In the genomic region with DNA sequence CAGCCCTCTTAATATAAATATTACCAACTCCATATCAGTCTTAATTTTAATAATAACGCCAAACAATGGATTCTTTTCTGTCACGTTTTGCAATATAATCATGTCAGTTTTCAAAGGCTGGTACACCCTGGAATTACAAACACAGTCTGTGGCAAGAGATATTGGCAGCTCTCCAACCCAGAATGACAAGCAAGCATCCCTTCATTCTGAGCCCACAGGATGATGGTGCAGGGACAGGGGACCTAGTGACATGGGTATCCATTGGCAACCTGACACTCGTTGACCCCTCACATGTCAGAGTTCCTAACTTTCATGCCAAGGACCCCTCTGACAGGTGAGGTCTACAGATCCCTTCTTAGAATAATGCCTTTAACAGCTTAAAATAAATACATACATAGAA, we compare ENCODE assay signal across 12 cellular contexts.
DNase-seq lines count a peak whose midpoint lies in the region; ATAC-seq, FAIRE-seq and TF ChIP-seq lines count a peak whose summit lies in the region.
"Had no signal": no experiment of that assay in that cellular context is flagged by ENCODE, and none has a peak within 500 bp of the region (broad histone marks: within the 10 kb centered on the region; RNA-seq: fewer than 3 reads in every experiment).

No MANE protein-coding gene starts in this region.

- H3K27ac ChIP-seq in stomach, result peak overlapping the region in 3 of 5 donors; percentile 47 to 77 (median 65)
- H3K27ac ChIP-seq: RWPE1, upper lobe of right lung had no signal

- ATAC-seq in HG03432 (IDR thresholded peaks at IDR 0.05; ENCODE audit: unreplicated experiment), result no peak
- ATAC-seq: activated naive CD8-positive, alpha-beta T cell treated with anti-CD3 and anti-CD28 coated beads, Interleukin-2, amount 50 U/mL, for 24 hours; upper lobe of right lung had no signal

- no peaks in the 10 kb centered on the region for H3K9me3 ChIP-seq in stomach
- H3K9me3 ChIP-seq: upper lobe of right lung had no signal

- H3K27me3 ChIP-seq in bronchial epithelial cell (ENCODE audit: control insufficient read depth, insufficient read depth, low read length) (no peaks in the 10 kb centered on the region), stomach (no peaks in the 10 kb centered on the region)
- H3K27me3 ChIP-seq: upper lobe of right lung had no signal

- TF ChIP-seq CTCF in bronchial epithelial cell (IDR thresholded peaks at IDR 0.05; ENCODE audit: insufficient read depth, low read length, severe bottlenecking), result no peak
- TF ChIP-seq CTCF in stomach (IDR thresholded peaks at IDR 0.05), result no peak

- peaks cover 11 to 63% (median 40%) of the 10 kb centered on the region in 4 donors for H3K4me1 ChIP-seq in stomach
- H3K4me1 ChIP-seq: upper lobe of right lung had no signal

- 18 to 32% (median 28%) methylated on average over 3 of the region's 3 CpGs for WGBS in stomach, 5 donors

- intact Hi-C loops in stomach (cut with DNase I; ENCODE audit: low total_unique reads), result no loop called here

- FAIRE-seq in bronchial epithelial cell (lab: Jason Lieb, UNC), result no peak

- H3K36me3 ChIP-seq in bronchial epithelial cell (ENCODE audit: control insufficient read depth, insufficient read depth, low read length) (no peaks in the 10 kb centered on the region), stomach (no peaks in the 10 kb centered on the region)
- H3K36me3 ChIP-seq: upper lobe of right lung had no signal

- TF ChIP-seq EP300 in stomach (IDR thresholded peaks at IDR 0.05), result no peak

- DNase-seq in NCI-H82 (lab: John Stamatoyannopoulos, UW) (peak; percentile 48), NCI-H82 treated with DMSO at 0.1 percent for 48 hours (lab: John Stamatoyannopoulos, UW; ENCODE audit: unreplicated experiment) (no peak), NCI-H2227 treated with DMSO at 0.1 percent for 48 hours (lab: John Stamatoyannopoulos, UW) (peak; percentile 18), bronchial epithelial cell (ENCODE audit: low read depth) (peak; percentile 40), stomach (no peak), putamen (ENCODE audit: low spot score) (no peak)
- no peak for DNase-seq in activated CD4-positive, alpha-beta T cell treated with anti-CD3 and anti-CD28 coated beads, Interleukin-2, amount 50 U/mL, for 1 hour
- DNase-seq: activated CD4-positive, alpha-beta memory T cell treated with anti-CD3 and anti-CD28 coated beads for 36 hours; activated naive CD8-positive, alpha-beta T cell treated with anti-CD3 and anti-CD28 coated beads, Interleukin-2, amount 50 U/mL, for 24 hours; upper lobe of right lung had no signal

- no peak overlapping the region for H3K4me3 ChIP-seq in bronchial epithelial cell (ENCODE audit: low read depth, low read length)
- H3K4me3 ChIP-seq in stomach, result no peak overlapping the region
- H3K4me3 ChIP-seq: upper lobe of right lung had no signal

- no peak for TF ChIP-seq POLR2A in stomach (IDR thresholded peaks at IDR 0.05)

Comparison
In these comparisons a context has a peak if more than half of its experiments do, and no peak if none do; other contexts are left out.
1. DNase-seq: peak in NCI-H82 (single experiment), NCI-H2227 treated with DMSO at 0.1 percent for 48 hours (single experiment) and bronchial epithelial cell (single experiment); none in NCI-H82 treated with DMSO at 0.1 percent for 48 hours (single experiment), stomach (single experiment), putamen (single experiment) and activated CD4-positive, alpha-beta T cell treated with anti-CD3 and anti-CD28 coated beads, Interleukin-2, amount 50 U/mL, for 1 hour (single experiment).